1 cellular context compared by ENCODE assay signal in genomic region chr14:46651526-46652144, GRCh38.
TF ChIP-seq lines count a peak whose summit lies in the region.

TSS of gene RPL10L (minus strand) at chr14:46651781. CDS start at chr14:46651736, 45 bp downstream.

TF ChIP-seq in H1, 55 proteins besides CTCF, POLR2A, EP300 and RAD21:
- TF ChIP-seq SP1 (IDR thresholded peaks at IDR 0.05; ENCODE audit: low read depth, low read length) (no peak), SIN3A (conservative IDR thresholded peaks at IDR 0.05 in 1 of 2, IDR thresholded peaks at IDR 0.05 in 1 of 2; ENCODE audit: low read depth in 1 of 2, low read length in 2 of 2) (no peak), KDM1A (IDR thresholded peaks at IDR 0.05; ENCODE audit: borderline replicate concordance, low read length) (no peak), SRF (IDR thresholded peaks at IDR 0.05; ENCODE audit: low read depth, low read length) (no peak), POU5F1 (IDR thresholded peaks at IDR 0.05; ENCODE audit: low read depth, low read length) (no peak), ZNF274 (IDR thresholded peaks at IDR 0.05; ENCODE audit: borderline replicate concordance, extremely low read depth, low read length) (no peak), SIRT6 (IDR thresholded peaks at IDR 0.05; ENCODE audit: low read length) (no peak), MAX (IDR thresholded peaks at IDR 0.05) (no peak), TAF7 (optimal IDR thresholded peaks at IDR 0.05; ENCODE audit: borderline replicate concordance, low read depth, low read length) (no peak), HDAC2 (IDR thresholded peaks at IDR 0.05; ENCODE audit: borderline replicate concordance in 1 of 2, low read depth in 2 of 2, low read length in 2 of 2) (no peak), MAFK (IDR thresholded peaks at IDR 0.05; ENCODE audit: low read depth, low read length) (no peak)
- TF ChIP-seq, protein P1, sequence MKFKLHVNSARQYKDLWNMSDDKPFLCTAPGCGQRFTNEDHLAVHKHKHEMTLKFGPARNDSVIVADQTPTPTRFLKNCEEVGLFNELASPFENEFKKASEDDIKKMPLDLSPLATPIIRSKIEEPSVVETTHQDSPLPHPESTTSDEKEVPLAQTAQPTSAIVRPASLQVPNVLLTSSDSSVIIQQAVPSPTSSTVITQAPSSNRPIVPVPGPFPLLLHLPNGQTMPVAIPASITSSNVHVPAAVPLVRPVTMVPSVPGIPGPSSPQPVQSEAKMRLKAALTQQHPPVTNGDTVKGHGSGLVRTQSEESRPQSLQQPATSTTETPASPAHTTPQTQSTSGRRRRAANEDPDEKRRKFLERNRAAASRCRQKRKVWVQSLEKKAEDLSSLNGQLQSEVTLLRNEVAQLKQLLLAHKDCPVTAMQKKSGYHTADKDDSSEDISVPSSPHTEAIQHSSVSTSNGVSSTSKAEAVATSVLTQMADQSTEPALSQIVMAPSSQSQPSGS (IDR thresholded peaks at IDR 0.05; ENCODE audit: low read length) = no peak
